8 cellular contexts compared by ENCODE assay signal in genomic region chr16:56869513-56870270, GRCh38. TPM values are rescaled to one million over a fixed set of nuclear protein-coding genes. Genes with fewer than 3 reads are reported as not detected.
DNase-seq lines count a peak whose midpoint lies in the region; ATAC-seq, FAIRE-seq and TF ChIP-seq lines count a peak whose summit lies in the region.

No MANE protein-coding gene starts in this region.

- no peak; the same call in 1 of the 2 replicates for TF ChIP-seq CTCF in Panc1 (IDR thresholded peaks at IDR 0.05)
- TF ChIP-seq CTCF in fibroblast of mammary gland (conservative IDR thresholded peaks at IDR 0.05; ENCODE audit: control insufficient read depth, insufficient read depth, low read depth, low read length), result peak; percentile 20
- peak; percentile 38 for TF ChIP-seq CTCF in upper lobe of right lung (IDR thresholded peaks at IDR 0.05)
- no peak for TF ChIP-seq CTCF in D721Med (IDR thresholded peaks at IDR 0.05; ENCODE audit: insufficient read depth, missing control alignments)

- no peaks in the 10 kb centered on the region for H3K9me3 ChIP-seq in Panc1 (ENCODE audit: control insufficient read depth, insufficient read depth, low read depth, low read length)
- H3K9me3 ChIP-seq in upper lobe of right lung, result no peaks in the 10 kb centered on the region

- H3K4me1 ChIP-seq in Panc1 (ENCODE audit: control insufficient read depth, insufficient read depth, low read length), result no peaks in the 10 kb centered on the region
- H3K4me1 ChIP-seq in upper lobe of right lung, result peaks cover 7% of the 10 kb centered on the region

- POLR2A ChIA-PET in Panc1 (lab: Charles Lee), result no interaction called here

- in situ Hi-C loops in Panc1 (cut with HindIII; ENCODE audit: low pct_unique_long_range_greater_than_20kb, low sequenced_read_pairs), result no loop called here

- ATAC-seq in Panc1 (0 out of 2 replicates have a peak, but pooled peaks have one; percentile 57), upper lobe of right lung (peak; percentile 74), GM21528 (IDR thresholded peaks at IDR 0.05; ENCODE audit: low FRiP score, unreplicated experiment) (no peak), HG03025 (IDR thresholded peaks at IDR 0.05; ENCODE audit: low FRiP score, unreplicated experiment) (no peak)

- peak; percentile 51 for DNase-seq in A172 (ENCODE audit: low spot score)
- no peak for DNase-seq in GM12891 (ENCODE audit: insufficient read length, low spot score)
- no peak for DNase-seq in Panc1 (ENCODE audit: low read depth, low spot score)
- DNase-seq in fibroblast of mammary gland (ENCODE audit: low read depth), result peak; percentile 39
- no peak for DNase-seq in upper lobe of right lung
- no peak for DNase-seq in D721Med (ENCODE audit: insufficient read length, low spot score)

- H3K36me3 ChIP-seq in Panc1 (ENCODE audit: control insufficient read depth, insufficient read depth, low read length) (no peaks in the 10 kb centered on the region), upper lobe of right lung (no peaks in the 10 kb centered on the region)

- intact Hi-C loops in Panc1 (cut with micrococcal nuclease; ENCODE audit: unreplicated experiment), result loop anchor here (10.0 kb wide), 2 partner anchors 65 to 425 kb away; partner anchors contain the start of gene HERPUD1
- intact Hi-C loops in upper lobe of right lung (cut with DNase I), result loop anchor here (10.0 kb wide), 1 partner anchor 85 kb away; no protein-coding TSS in a partner anchor

- no peak for TF ChIP-seq POLR2A in GM12891 (IDR thresholded peaks at IDR 0.05; ENCODE audit: low read depth, low read length)

- H3K27me3 ChIP-seq in Panc1 (ENCODE audit: control insufficient read depth, insufficient read depth, low read length) (no peaks in the 10 kb centered on the region), upper lobe of right lung (no peaks in the 10 kb centered on the region)

- H3K27ac ChIP-seq in Panc1 (ENCODE audit: low read length) (no peak overlapping the region), upper lobe of right lung (no peak overlapping the region)

- CTCF ChIA-PET in Panc1 (lab: Charles Lee), result interaction anchor here (0.7 to 1.2 kb wide), 2 partner anchors 76 to 215 kb away, joined by 3 to 5 read pairs; no protein-coding TSS in a partner anchor

- no TSS peak for BruUV-seq in Panc1 (replicated peaks; lab: Mats Ljungman, UMichigan)

- FAIRE-seq in GM12891 (lab: Jason Lieb, UNC) (peak; percentile 47), D721Med (lab: Jason Lieb, UNC) (no peak)

- H3K4me3 ChIP-seq in Panc1 (ENCODE audit: low read depth in 2 of 2, low read length in 2 of 2) (no peak overlapping the region), fibroblast of mammary gland (ENCODE audit: control insufficient read depth, low read depth, low read length) (no peak overlapping the region), upper lobe of right lung (no peak overlapping the region)

TF ChIP-seq in GM12891, 5 proteins besides CTCF, POLR2A, EP300 and RAD21:
- TF ChIP-seq POU2F2 (IDR thresholded peaks at IDR 0.05; ENCODE audit: low read depth, low read length), result no peak
- TF ChIP-seq PAX5 (IDR thresholded peaks at IDR 0.05; ENCODE audit: insufficient read depth, low read length, severe bottlenecking), result no peak
- TF ChIP-seq POLR2AphosphoS5 (IDR thresholded peaks at IDR 0.05; ENCODE audit: low read depth, low read length), result no peak
- no peak for TF ChIP-seq SPI1 (IDR thresholded peaks at IDR 0.05; ENCODE audit: low read depth, low read length)
- TF ChIP-seq TAF1 (IDR thresholded peaks at IDR 0.05; ENCODE audit: low read depth, low read length), result no peak

RNA-seq across cellular contexts. Expression of gene SLC12A3, which starts 4.7 kb away (rescaled TPM):
- not detected in 2 replicates for total RNA-seq in A172 (2014; rRNA removed; shearing (Covaris generic))
- 0.09 TPM for polyA plus RNA-seq in GM12891 (2012; ENCODE audit: low read depth, missing spikeins)
- total RNA-seq in Panc1 (2021; ENCODE audit: unreplicated experiment) (0.15 TPM), upper lobe of right lung (not detected)
- not detected for polyA plus RNA-seq in Panc1 (2012; ENCODE audit: insufficient read length)

Comparison
In these comparisons a context has a peak if more than half of its experiments do, and no peak if none do; other contexts are left out.
1. DNase-seq: peak in A172 (single experiment) and fibroblast of mammary gland (single experiment); none in GM12891 (single experiment), Panc1 (single experiment), upper lobe of right lung (single experiment) and D721Med (single experiment).
2. ATAC-seq: peak in Panc1 (single experiment) and upper lobe of right lung (single experiment); none in GM21528 (single experiment) and HG03025 (single experiment).
3. CTCF ChIP-seq: peak in fibroblast of mammary gland (single experiment) and upper lobe of right lung (single experiment); none in Panc1 (single experiment) and D721Med (single experiment).